ENCODE assay signal across 12 cellular contexts in genomic region chr22:19884954-19885751, GRCh38. TPM values are rescaled to one million over a fixed set of nuclear protein-coding genes. Genes with fewer than 3 reads are reported as not detected.
DNase-seq lines count a peak whose midpoint lies in the region; ATAC-seq and TF ChIP-seq lines count a peak whose summit lies in the region.
"Had no signal": no experiment of that assay in that cellular context is flagged by ENCODE, and none has a peak within 500 bp of the region (broad histone marks: within the 10 kb centered on the region; RNA-seq: fewer than 3 reads in every experiment).

No MANE protein-coding gene starts in this region.

- H3K9ac ChIP-seq in BLaER1 treated with 17β-estradiol and CSF1 and Interleukin-3, amounts not matched to agents 10 nM and 100 nM = peak overlapping the region; percentile 5 to 84 (median 73); a peak in 20 of 22 replicates
- no peak overlapping the region for H3K9ac ChIP-seq in mesendoderm (ENCODE audit: low read length)
- H3K9ac ChIP-seq: GM23248 had no signal

- no peak overlapping the region for H3K4me3 ChIP-seq in A673 (ENCODE audit: low read depth, low read length, poor library complexity, severe bottlenecking)
- peak overlapping the region in 4 of 10 experiments; percentile 24 to 47 (median 42); a peak in 6 of 20 replicates for H3K4me3 ChIP-seq in BLaER1 treated with 17β-estradiol and CSF1 and Interleukin-3, amounts not matched to agents 10 nM and 100 nM
- H3K4me3 ChIP-seq in SJCRH30 = peak overlapping the region; percentile 38
- H3K4me3 ChIP-seq in mesendoderm (ENCODE audit: low read length) = no peak overlapping the region
- H3K4me3 ChIP-seq in ascending aorta = no peak overlapping the region
- H3K4me3 ChIP-seq: GM23248 had no signal

- no peak overlapping the region for H2BK15ac ChIP-seq in mesendoderm (replicated peaks; ENCODE audit: low read depth)

- peaks cover under 1% of the 10 kb centered on the region for H3K79me1 ChIP-seq in mesendoderm (ENCODE audit: low read length)

- H3K27me3 ChIP-seq in A673 (replicated peaks; ENCODE audit: insufficient read depth, low read depth, low read length, poor library complexity) (no peaks in the 10 kb centered on the region), SJCRH30 (no peaks in the 10 kb centered on the region), mesendoderm (ENCODE audit: insufficient read depth, low read length, poor library complexity) (no peaks in the 10 kb centered on the region), ascending aorta (no peaks in the 10 kb centered on the region)
- no peaks in the 10 kb centered on the region for H3K27me3 ChIP-seq in BLaER1 treated with 17β-estradiol and CSF1 and Interleukin-3, amounts not matched to agents 10 nM and 100 nM

- BruUV-seq in A673 (replicated peaks; lab: Mats Ljungman, UMichigan) = no TSS peak

- peak overlapping the region; percentile 89 for H3K27ac ChIP-seq in A673 (ENCODE audit: low read depth, low read length, poor library complexity, severe bottlenecking)
- peak overlapping the region; percentile 4 to 97 (median 88); a peak in 21 of 22 replicates for H3K27ac ChIP-seq in BLaER1 treated with 17β-estradiol and CSF1 and Interleukin-3, amounts not matched to agents 10 nM and 100 nM
- H3K27ac ChIP-seq in SJCRH30 = peak overlapping the region; percentile 87
- H3K27ac ChIP-seq in mesendoderm (ENCODE audit: low read depth, low read length) = no peak overlapping the region
- H3K27ac ChIP-seq in ascending aorta = no peak overlapping the region

- no peaks in the 10 kb centered on the region for H3K79me2 ChIP-seq in mesendoderm (ENCODE audit: control insufficient read depth, insufficient read depth, low read length)

- ATAC-seq in GM21360 (IDR thresholded peaks at IDR 0.05; ENCODE audit: unreplicated experiment) (no peak), HG02981 (IDR thresholded peaks at IDR 0.05; ENCODE audit: unreplicated experiment) (no peak)

- no CpG with 5 or more reads among the region's 26 CpGs for WGBS in mesendoderm (ENCODE audit: extremely low coverage, insufficient coverage, low lambda C conversion rate)

- H3K9me3 ChIP-seq in A673 (ENCODE audit: low read depth, low read length, poor library complexity, severe bottlenecking) = no peaks in the 10 kb centered on the region
- no peaks in the 10 kb centered on the region for H3K9me3 ChIP-seq in BLaER1 treated with 17β-estradiol and CSF1 and Interleukin-3, amounts not matched to agents 10 nM and 100 nM (replicated peaks in 1 of 11)
- H3K9me3 ChIP-seq in SJCRH30 (replicated peaks) = no peaks in the 10 kb centered on the region
- no peaks in the 10 kb centered on the region for H3K9me3 ChIP-seq in ascending aorta

- no peak overlapping the region for H3K23ac ChIP-seq in mesendoderm (ENCODE audit: low read length)

- TF ChIP-seq CTCF in A673 (conservative IDR thresholded peaks at IDR 0.05; ENCODE audit: low read depth, low read length) = no peak
- no peak for TF ChIP-seq CTCF in ascending aorta (IDR thresholded peaks at IDR 0.05)

- no peak overlapping the region for H3K18ac ChIP-seq in mesendoderm (ENCODE audit: low read length)

- POLR2A ChIA-PET in A673 (lab: Charles Lee; ENCODE audit: low non-redundant PET) = no interaction called here

- CTCF ChIA-PET in A673 (lab: Charles Lee) = no interaction called here

- H3K4me1 ChIP-seq in A673 (ENCODE audit: insufficient read depth, low read length, poor library complexity, severe bottlenecking) = peaks cover 56% of the 10 kb centered on the region
- H3K4me1 ChIP-seq in BLaER1 treated with 17β-estradiol and CSF1 and Interleukin-3, amounts not matched to agents 10 nM and 100 nM = peaks cover 64 to 87% (median 80%) of the 10 kb centered on the region in 10 experiments
- peaks cover 70% of the 10 kb centered on the region for H3K4me1 ChIP-seq in SJCRH30
- peaks cover 11% of the 10 kb centered on the region for H3K4me1 ChIP-seq in mesendoderm (ENCODE audit: control insufficient read depth, low read depth, low read length)
- peaks cover 4 to 12% of the 10 kb centered on the region in 2 donors for H3K4me1 ChIP-seq in ascending aorta

- no peak overlapping the region for H3K4ac ChIP-seq in mesendoderm (ENCODE audit: low read depth, low read length)

- H3K56ac ChIP-seq in mesendoderm (ENCODE audit: low read length) = no peak overlapping the region

- no peaks in the 10 kb centered on the region for H4K20me1 ChIP-seq in BLaER1 treated with 17β-estradiol and CSF1 and Interleukin-3, amounts not matched to agents 10 nM and 100 nM

- no peak overlapping the region for H4K5ac ChIP-seq in mesendoderm (ENCODE audit: low read length)

- H4K8ac ChIP-seq in mesendoderm (ENCODE audit: low read depth, low read length) = no peak overlapping the region

- no peak overlapping the region for H2BK120ac ChIP-seq in mesendoderm (ENCODE audit: low read depth, low read length)

- H3K4me2 ChIP-seq in BLaER1 treated with 17β-estradiol and CSF1 and Interleukin-3, amounts not matched to agents 10 nM and 100 nM = peak overlapping the region; percentile 83 to 99 (median 93)
- H3K4me2 ChIP-seq in mesendoderm (ENCODE audit: low read length) = no peak overlapping the region

- DNase-seq in A673 (ENCODE audit: low spot score) (no peak), SJCRH30 (peak; percentile 80), mesendoderm (no peak), ascending aorta (ENCODE audit: low spot score in 2 of 2) (no peak)
- DNase-seq: activated T-cell treated with anti-CD3 and anti-CD28 coated beads for 4 hours; GDM1; GM23248; NCI-H2107; stimulated activated naive CD4-positive, alpha-beta T cell treated with Interleukin-2 at 50 U/mL for 16 hours had no signal

- H2BK5ac ChIP-seq in mesendoderm (ENCODE audit: low read length) = no peak overlapping the region

- intact Hi-C loops in A673 (cut with micrococcal nuclease; ENCODE audit: unreplicated experiment) = no loop called here
- intact Hi-C loops in ascending aorta (cut with DNase I) = loop anchor here (5.0 kb wide), 1 partner anchor 133 kb away; no protein-coding TSS in a partner anchor

- peak overlapping the region; percentile 49 for H2AK5ac ChIP-seq in mesendoderm (ENCODE audit: low read length)

- no peaks in the 10 kb centered on the region for H3K36me3 ChIP-seq in A673 (ENCODE audit: insufficient read depth, low read length, poor library complexity, severe bottlenecking)
- H3K36me3 ChIP-seq in BLaER1 treated with 17β-estradiol and CSF1 and Interleukin-3, amounts not matched to agents 10 nM and 100 nM = peaks cover 0 to 6% (median 0%) of the 10 kb centered on the region in 11 experiments; a peak in 4 of 22 replicates
- H3K36me3 ChIP-seq in SJCRH30 = no peaks in the 10 kb centered on the region
- H3K36me3 ChIP-seq in mesendoderm (ENCODE audit: control insufficient read depth, insufficient read depth, low read length) = no peaks in the 10 kb centered on the region
- peaks cover 4 to 11% of the 10 kb centered on the region in 2 donors for H3K36me3 ChIP-seq in ascending aorta

RNA-seq across cellular contexts. Expression of gene GNB1L, which starts 30.5 kb away (rescaled TPM):
- total RNA-seq in A673 (2021) (17.8 and 17.9 TPM in 2 replicates), ascending aorta (7.9 TPM)
- 12.3 and 12.6 TPM in 2 replicates for total RNA-seq in SJCRH30 (2014; rRNA removed; shearing (Covaris generic))
- 4.7 TPM for polyA plus RNA-seq in mesendoderm (2013, experiment 1 of 2)
- 4.2 TPM for polyA plus RNA-seq in mesendoderm (2013, experiment 2 of 2)

RNA-seq across cellular contexts. Expression of gene RTL10, which starts 30.5 kb away (rescaled TPM):
- 22.7 and 25.6 TPM in 2 replicates for total RNA-seq in A673 (2021)
- 16.2 and 19.1 TPM in 2 replicates for total RNA-seq in SJCRH30 (2014; rRNA removed; shearing (Covaris generic))
- 7.4 TPM for polyA plus RNA-seq in mesendoderm (2013, experiment 1 of 2)
- polyA plus RNA-seq in mesendoderm (2013, experiment 2 of 2) = 7.6 TPM
- 8.8 TPM for total RNA-seq in ascending aorta

RNA-seq across cellular contexts. Expression of gene COMT, which starts 56.4 kb away (rescaled TPM):
- total RNA-seq in A673 (2021) (87.8 and 98.6 TPM in 2 replicates), ascending aorta (150 TPM)
- 69.2 and 74.6 TPM in 2 replicates for total RNA-seq in SJCRH30 (2014; rRNA removed; shearing (Covaris generic))
- 11.0 TPM for polyA plus RNA-seq in mesendoderm (2013, experiment 1 of 2)
- polyA plus RNA-seq in mesendoderm (2013, experiment 2 of 2) = 10.7 TPM

RNA-seq across cellular contexts. Expression of gene TXNRD2, which starts 56.5 kb away (rescaled TPM):
- total RNA-seq in A673 (2021) = 25.2 and 32.6 TPM in 2 replicates
- total RNA-seq in SJCRH30 (2014; rRNA removed; shearing (Covaris generic)) = 17.0 and 17.2 TPM in 2 replicates
- polyA plus RNA-seq in mesendoderm (2013, experiment 1 of 2) = 20.1 TPM
- polyA plus RNA-seq in mesendoderm (2013, experiment 2 of 2) = 22.6 TPM
- 46.0 TPM for total RNA-seq in ascending aorta

Comparison
In these comparisons a context has a peak if more than half of its experiments do, and no peak if none do; other contexts are left out.
1. DNase-seq: peak in SJCRH30 (2 of 2); none in A673 (single experiment), mesendoderm (single experiment) and ascending aorta (0 of 2).
2. H3K27ac ChIP-seq: peak in A673 (single experiment), BLaER1 treated with 17β-estradiol and CSF1 and Interleukin-3, amounts not matched to agents 10 nM and 100 nM (11 of 11) and SJCRH30 (single experiment); none in mesendoderm (single experiment) and ascending aorta (0 of 2).